Comparison of ENCODE assay signal across 21 cellular contexts in the genomic region with DNA sequence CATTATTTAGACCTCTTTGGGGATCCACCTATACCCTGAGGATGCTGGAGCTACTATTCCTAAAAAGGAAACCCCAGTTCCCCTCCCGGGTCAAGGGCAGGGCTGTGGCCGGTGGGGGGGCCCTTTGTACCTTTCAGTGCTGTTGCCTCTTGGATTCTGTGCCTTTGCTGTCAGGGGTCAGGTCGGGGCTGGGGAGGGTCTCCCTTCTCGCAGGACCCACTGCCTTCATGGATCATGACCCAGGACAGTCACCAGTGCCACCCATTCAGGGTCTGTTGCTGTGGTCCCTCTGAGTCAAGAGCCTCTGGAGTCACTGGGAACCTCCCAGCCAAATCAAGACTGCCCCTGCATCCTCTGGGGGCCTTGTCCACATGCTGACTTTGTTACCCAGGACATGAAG.
"Had no signal": no experiment of that assay in that cellular context is flagged by ENCODE, and none has a peak within 500 bp of the region (broad histone marks: within the 10 kb centered on the region; RNA-seq: fewer than 3 reads in every experiment).

No MANE protein-coding gene starts in this region.

- H3K4me3 ChIP-seq: heart right ventricle, hepatocyte, left ventricle myocardium inferior, lung, mucosa of descending colon, ovary, right atrium auricular region, right lobe of liver, skin epidermis, tibial nerve, upper lobe of left lung had no signal

- H3K27ac ChIP-seq: heart right ventricle, hepatocyte, left ventricle myocardium inferior, ovary, right atrium auricular region, right lobe of liver, skin epidermis, tibial nerve, upper lobe of left lung had no signal

- H3K36me3 ChIP-seq: heart right ventricle, left ventricle myocardium inferior, ovary, right atrium auricular region, right lobe of liver, tibial nerve, upper lobe of left lung had no signal

- H3K4me1 ChIP-seq: heart right ventricle, left ventricle myocardium inferior, right atrium auricular region, right lobe of liver, tibial nerve, upper lobe of left lung had no signal

- ATAC-seq: heart right ventricle; mucosa of descending colon; naive thymus-derived CD4-positive, alpha-beta T cell; natural killer cell treated with Interleukin-12 subunit alpha and Interleukin-12 subunit beta and Interleukin-15 and Interleukin-18, amount 100 ng/mL, for 72 hours; right lobe of liver; stimulated activated effector memory CD8-positive, alpha-beta T cell treated with anti-CD3 and anti-CD28 coated beads, Interleukin-12 subunit alpha, Interleukin-12 subunit beta, amount 100 ng/mL, for 72 hours had no signal

- H3K27me3 ChIP-seq: heart right ventricle, hepatocyte, ovary, right atrium auricular region, right lobe of liver, tibial nerve, upper lobe of left lung had no signal

- DNase-seq: heart right ventricle; left ventricle myocardium inferior; mesendoderm; midbrain; mucosa of descending colon; naive thymus-derived CD4-positive, alpha-beta T cell; ovary; stimulated activated CD4-positive, alpha-beta T cell treated with anti-CD3 and anti-CD28 coated beads, Interleukin-12 subunit alpha, Interleukin-12 subunit beta, amount 100 ng/mL, for 4 hours; stimulated activated CD4-positive, alpha-beta T cell treated with anti-CD3 and anti-CD28 coated beads, Interleukin-15, amount 100 ng/mL, for 24 hours; stimulated activated CD4-positive, alpha-beta T cell treated with anti-CD3 and anti-CD28 coated beads, Interleukin-2, amount 100 ng/mL, for 24 hours; stimulated activated CD4-positive, alpha-beta T cell treated with anti-CD3 and anti-CD28 coated beads, Interleukin-4, amount 100 ng/mL, for 24 hours; stimulated activated naive CD4-positive, alpha-beta T cell; upper lobe of left lung had no signal

- H3K9me3 ChIP-seq: mucosa of descending colon, ovary, right atrium auricular region, right lobe of liver had no signal
